8 cellular contexts compared by ENCODE assay signal in genomic region chr10:13347235-13348156, GRCh38. TPM values are rescaled to one million over a fixed set of nuclear protein-coding genes. Genes with fewer than 3 reads are reported as not detected.
A peak's percentile ranks its signal among the peaks of the same experiment; 100 is the strongest.
DNase-seq lines count a peak whose midpoint lies in the region; ATAC-seq and TF ChIP-seq lines count a peak whose summit lies in the region.

No MANE protein-coding gene starts in this region.

- no peaks in the 10 kb centered on the region for H3K36me3 ChIP-seq in right atrium auricular region
- H3K36me3 ChIP-seq in psoas muscle (ENCODE audit: insufficient read depth in 1 of 2, low read depth in 1 of 2) = no peaks in the 10 kb centered on the region
- no peaks in the 10 kb centered on the region for H3K36me3 ChIP-seq in urinary bladder (ENCODE audit: insufficient read depth)

- peaks cover 7% of the 10 kb centered on the region for H3K36me3 Mint-ChIP-seq in T-helper 1 cell treated with Interleukin-12 subunit alpha and Interleukin-12 subunit beta and Interleukin-4 antibody, amounts not matched to agents 30 μg/mL and 1 μg/mL, for 36 hours (ENCODE audit: low read depth)

- H3K4me1 ChIP-seq in right atrium auricular region (peaks cover 0 to 37% of the 10 kb centered on the region in 2 donors), psoas muscle (peaks cover 18% of the 10 kb centered on the region), urinary bladder (ENCODE audit: insufficient read depth) (peaks cover 2% of the 10 kb centered on the region)

- H3K27me3 ChIP-seq in right atrium auricular region = no peaks in the 10 kb centered on the region
- peaks cover 0 to 2% (median 0%) of the 10 kb centered on the region in 3 donors for H3K27me3 ChIP-seq in psoas muscle (ENCODE audit: insufficient read depth in 3 of 3, low read length in 2 of 3)

- no peak for TF ChIP-seq CTCF in right atrium auricular region (IDR thresholded peaks at IDR 0.05)
- no peak for TF ChIP-seq CTCF in psoas muscle (IDR thresholded peaks at IDR 0.05)

- peaks cover 51% of the 10 kb centered on the region for H3K4me1 Mint-ChIP-seq in T-helper 1 cell treated with Interleukin-12 subunit alpha and Interleukin-12 subunit beta and Interleukin-4 antibody, amounts not matched to agents 30 μg/mL and 1 μg/mL, for 36 hours (ENCODE audit: low read depth)

- H3K9me3 ChIP-seq in right atrium auricular region = no peaks in the 10 kb centered on the region
- no peaks in the 10 kb centered on the region for H3K9me3 ChIP-seq in psoas muscle

- H3K4me3 ChIP-seq in right atrium auricular region (peak overlapping the region; percentile 70 to 88), psoas muscle (peak overlapping the region; percentile 90), urinary bladder (ENCODE audit: low read depth, low read length) (peak overlapping the region; percentile 98)

- H3K4me3 Mint-ChIP-seq in T-helper 1 cell treated with Interleukin-12 subunit alpha and Interleukin-12 subunit beta and Interleukin-4 antibody, amounts not matched to agents 30 μg/mL and 1 μg/mL, for 36 hours = peak overlapping the region; percentile 86

- peak overlapping the region; percentile 63 for H3K27ac Mint-ChIP-seq in T-helper 1 cell treated with Interleukin-12 subunit alpha and Interleukin-12 subunit beta and Interleukin-4 antibody, amounts not matched to agents 30 μg/mL and 1 μg/mL, for 36 hours

- intact Hi-C loops in psoas muscle (cut with DNase I) = loop anchor here in 1 of 2 donors (5.0 kb wide), 1 partner anchor 45 kb away; the partner anchor contains the start of gene PHYH

- DNase-seq in ELR (ENCODE audit: low read depth) (peak; percentile 80), H4 (ENCODE audit: low spot score) (peak; percentile 27), M059J (ENCODE audit: low read depth) (peak; percentile 51), amygdala (lab: John Stamatoyannopoulos, UW) (peak in 53 of 56 donors; percentile 21 to 85 (median 64)), right atrium auricular region (ENCODE audit: low spot score) (peak; percentile 65), psoas muscle (peak; percentile 92 to 94)

- peak overlapping the region; percentile 91 to 96 for H3K27ac ChIP-seq in right atrium auricular region
- H3K27ac ChIP-seq in psoas muscle = peak overlapping the region; percentile 94
- peak overlapping the region; percentile 95 for H3K27ac ChIP-seq in urinary bladder (ENCODE audit: low read depth)

- 0% methylated on average over 47 to 144 of the region's 145 CpGs for WGBS in psoas muscle, 3 donors
- under 1% methylated on average over 141 of the region's 145 CpGs for WGBS in urinary bladder

- no peaks in the 10 kb centered on the region for H3K9me3 Mint-ChIP-seq in T-helper 1 cell treated with Interleukin-12 subunit alpha and Interleukin-12 subunit beta and Interleukin-4 antibody, amounts not matched to agents 30 μg/mL and 1 μg/mL, for 36 hours

- peaks cover 4% of the 10 kb centered on the region for H3K27me3 Mint-ChIP-seq in T-helper 1 cell treated with Interleukin-12 subunit alpha and Interleukin-12 subunit beta and Interleukin-4 antibody, amounts not matched to agents 30 μg/mL and 1 μg/mL, for 36 hours (ENCODE audit: low read depth)

- ATAC-seq in psoas muscle = peak; percentile 81 to 85 (median 84)

RNA-seq across cellular contexts. Expression of gene SEPHS1, which starts 0.6 kb away (rescaled TPM):
- 39.2 and 50.1 TPM in 2 replicates for total RNA-seq in H4 (2014; rRNA removed; shearing (Covaris generic))
- 17.7 and 26.5 TPM in 2 replicates for total RNA-seq in M059J (2014; rRNA removed; shearing (Covaris generic))
- 10 to 100 TPM; 20.7 to 22.8 TPM for total RNA-seq in right atrium auricular region
- 10 to 100 TPM; 25.1 to 27.1 (median 25.5) TPM for total RNA-seq in psoas muscle
- 10 to 100 TPM; 29.1 to 61.0 (median 29.1) TPM for polyA plus RNA-seq in psoas muscle
- 52.4 TPM for total RNA-seq in urinary bladder
- polyA plus RNA-seq in urinary bladder = 39.9 TPM

RNA-seq across cellular contexts. Expression of gene PHYH, which starts 47.6 kb away (rescaled TPM):
- total RNA-seq in H4 (2014; rRNA removed; shearing (Covaris generic)) = 7.0 and 19.6 TPM in 2 replicates
- 5.6 and 7.2 TPM in 2 replicates for total RNA-seq in M059J (2014; rRNA removed; shearing (Covaris generic))
- total RNA-seq in right atrium auricular region (10 to 100 TPM; 44.6 to 89.1 TPM), psoas muscle (100 to 1,000 TPM; 129 to 210 (median 183) TPM), urinary bladder (20.8 TPM)
- polyA plus RNA-seq in psoas muscle (100 to 1,000 TPM in 2 of 3 donors, 10 to 100 TPM in 1; 99.3 to 237 (median 221) TPM), urinary bladder (38.3 TPM)

Comparison
In these comparisons a context has a peak if more than half of its experiments do, and no peak if none do; other contexts are left out.
1. Peak in every context shown above with its lines: DNase-seq, ATAC-seq, H3K4me3 ChIP-seq and H3K27ac ChIP-seq.
2. DNase-seq: peak in every context shown above with its lines; median percentile 93 in psoas muscle; 80 in ELR; 65 in right atrium auricular region; 64 in amygdala; 51 in M059J; 27 in H4.